ENCODE assay signal across 8 cellular contexts in the genomic region with DNA sequence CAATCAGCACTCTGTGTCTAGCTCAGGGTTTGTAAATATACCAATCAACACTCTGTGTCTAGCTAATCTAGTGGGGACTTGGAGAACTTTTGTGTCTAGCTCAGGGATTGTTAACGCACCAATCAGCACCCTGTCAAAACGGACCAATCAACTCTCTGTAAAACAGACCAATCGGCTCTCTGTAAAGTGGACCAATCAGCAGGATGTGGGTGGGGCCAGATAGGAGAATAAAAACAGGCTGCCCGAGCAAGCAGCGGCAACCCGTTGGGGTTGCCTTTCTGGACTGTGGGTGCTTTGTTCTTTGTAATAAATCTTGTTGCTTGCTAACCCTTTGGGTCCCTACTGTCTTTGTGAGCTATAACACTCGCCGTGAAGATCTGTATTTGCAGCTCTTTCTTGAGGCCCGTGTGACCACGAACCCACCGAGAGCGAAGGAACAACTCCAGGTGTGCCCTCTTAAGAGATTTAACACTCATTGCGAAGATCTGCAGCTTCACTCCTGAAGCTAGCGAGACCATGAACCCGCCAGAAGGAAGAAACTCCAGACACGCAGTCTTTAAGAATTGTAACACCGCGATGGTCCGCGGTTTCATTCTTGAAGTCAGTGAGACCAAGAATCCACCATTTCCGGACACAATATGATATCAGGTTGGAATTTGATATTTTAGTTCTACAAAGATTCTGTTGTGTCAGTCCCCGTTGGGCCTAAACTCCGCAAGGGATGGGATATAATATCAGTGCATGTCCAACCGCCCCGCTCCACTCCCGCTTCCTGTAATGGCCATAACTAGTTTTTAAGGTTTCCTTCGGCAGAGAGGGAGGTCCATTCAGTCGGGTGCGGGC. TPM values are rescaled to one million over a fixed set of nuclear protein-coding genes. Genes with fewer than 3 reads are reported as not detected.
A peak's percentile ranks its signal among the peaks of the same experiment; 100 is the strongest.
DNase-seq lines count a peak whose midpoint lies in the region; ATAC-seq and TF ChIP-seq lines count a peak whose summit lies in the region.

No MANE protein-coding gene starts in this region.

- H3K4me3 Mint-ChIP-seq in Caco-2 (ENCODE audit: unreplicated experiment) (peak overlapping the region; percentile 75), progenitor cell of endocrine pancreas (ENCODE audit: low read depth) (peak overlapping the region; percentile 91)

- POLR2A ChIA-PET in Caco-2 (lab: Charles Lee), result interaction anchor here (1.2 kb wide), 1 partner anchor 267 kb away, joined by 6 read pairs; the partner anchor contains the start of gene POLR1E
- POLR2A ChIA-PET in RWPE1 (lab: Yijun Ruan, JAX; ENCODE audit: low non-redundant PET), result no interaction called here

- intact Hi-C loops in Caco-2 (cut with micrococcal nuclease; ENCODE audit: unreplicated experiment) (loop anchor here (2.0 kb wide), 1 partner anchor 32 kb away; the partner anchor contains the start of gene EXOSC3), esophagus muscularis mucosa (cut with DNase I) (no loop called here)

- H3K36me3 ChIP-seq in Caco-2 (ENCODE audit: control insufficient read depth, insufficient read depth, low read length) (no peaks in the 10 kb centered on the region), esophagus muscularis mucosa (no peaks in the 10 kb centered on the region)

- H3K27me3 ChIP-seq in Caco-2 (replicated peaks; ENCODE audit: control insufficient read depth, insufficient read depth, low read length), result no peaks in the 10 kb centered on the region
- H3K27me3 ChIP-seq in esophagus muscularis mucosa, result no peaks in the 10 kb centered on the region

- CTCF ChIA-PET in Caco-2 (lab: Charles Lee), result interaction anchor here (0.7 kb wide), 1 partner anchor 636 kb away, joined by 3 read pairs; no protein-coding TSS in a partner anchor
- CTCF ChIA-PET in RWPE1 (lab: Yijun Ruan, JAX), result no interaction called here

- H3K27ac ChIP-seq in RWPE1 (peak overlapping the region; percentile 75), esophagus muscularis mucosa (replicated peaks in 1 of 4) (peak overlapping the region; percentile 80 to 88 (median 84))

- BruUV-seq in Caco-2 (replicated peaks; lab: Mats Ljungman, UMichigan), result no TSS peak

- H3K36me3 Mint-ChIP-seq in Caco-2 (ENCODE audit: insufficient read depth, unreplicated experiment), result peaks cover 4% of the 10 kb centered on the region
- H3K36me3 Mint-ChIP-seq in progenitor cell of endocrine pancreas (ENCODE audit: insufficient read depth), result no peaks in the 10 kb centered on the region

- H3K4me3 ChIP-seq in Caco-2 (ENCODE audit: low read depth, low read length) (peak overlapping the region; percentile 95), esophagus muscularis mucosa (peak overlapping the region; percentile 82 to 98 (median 84))

- ATAC-seq in omental fat pad (ENCODE audit: low FRiP score), result no peak
- no peak for ATAC-seq in HG03520 (IDR thresholded peaks at IDR 0.05; ENCODE audit: unreplicated experiment)
- ATAC-seq in GM18907 (IDR thresholded peaks at IDR 0.05; ENCODE audit: unreplicated experiment), result no peak
- no peak for ATAC-seq in GM18519 (IDR thresholded peaks at IDR 0.05; ENCODE audit: low FRiP score, unreplicated experiment)

- no peak for TF ChIP-seq EP300 in esophagus muscularis mucosa (IDR thresholded peaks at IDR 0.05)

- TF ChIP-seq POLR2A in esophagus muscularis mucosa (IDR thresholded peaks at IDR 0.05; ENCODE audit: low read depth), result no peak

- H3K27ac Mint-ChIP-seq in Caco-2 (ENCODE audit: unreplicated experiment) (peak overlapping the region; percentile 39), progenitor cell of endocrine pancreas (no peak overlapping the region)

- H3K4me1 Mint-ChIP-seq in Caco-2 (ENCODE audit: low read depth, unreplicated experiment) (peaks cover 5% of the 10 kb centered on the region), progenitor cell of endocrine pancreas (ENCODE audit: low read depth) (peaks cover 9% of the 10 kb centered on the region)

- H3K9me3 Mint-ChIP-seq in Caco-2 (ENCODE audit: unreplicated experiment) (no peaks in the 10 kb centered on the region), progenitor cell of endocrine pancreas (ENCODE audit: low read depth) (peaks cover 6% of the 10 kb centered on the region)

- H3K9me3 ChIP-seq in Caco-2, result no peaks in the 10 kb centered on the region
- no peaks in the 10 kb centered on the region for H3K9me3 ChIP-seq in esophagus muscularis mucosa

- H3K27me3 Mint-ChIP-seq in Caco-2 (ENCODE audit: insufficient read depth, unreplicated experiment) (no peaks in the 10 kb centered on the region), progenitor cell of endocrine pancreas (peaks cover 10% of the 10 kb centered on the region)

- H3K4me1 ChIP-seq in Caco-2 (no peaks in the 10 kb centered on the region), esophagus muscularis mucosa (peaks cover 14 to 27% (median 19%) of the 10 kb centered on the region in 4 donors)

- WGBS in esophagus muscularis mucosa, result 92% methylated on average over 29 of the region's 29 CpGs

- TF ChIP-seq CTCF in Caco-2 (IDR thresholded peaks at IDR 0.05; ENCODE audit: insufficient read depth in 1 of 2, low read depth in 1 of 2, low read length in 1 of 2, severe bottlenecking in 1 of 2, unreplicated experiment in 1 of 2), result no peak
- no peak for TF ChIP-seq CTCF in RWPE1 (conservative IDR thresholded peaks at IDR 0.05; ENCODE audit: low read depth)
- no peak for TF ChIP-seq CTCF in esophagus muscularis mucosa (IDR thresholded peaks at IDR 0.05)
- no peak for TF ChIP-seq CTCF in progenitor cell of endocrine pancreas (IDR thresholded peaks at IDR 0.05; ENCODE audit: unreplicated experiment)
- TF ChIP-seq CTCF in omental fat pad (IDR thresholded peaks at IDR 0.05), result no peak

- DNase-seq in Caco-2 (no peak), RWPE1 (ENCODE audit: low spot score) (no peak), esophagus muscularis mucosa (ENCODE audit: extremely low spot score) (no peak), progenitor cell of endocrine pancreas (ENCODE audit: low spot score, unreplicated experiment) (no peak), omental fat pad (ENCODE audit: low spot score) (no peak)

RNA-seq across cellular contexts. Expression of gene TRMT10B, which starts 0.7 kb away (rescaled TPM):
- total RNA-seq in Caco-2 (2022), result 7.8 and 10.0 TPM in 2 replicates
- total RNA-seq in esophagus muscularis mucosa, result 10 to 100 TPM in 1 of 4 donors, 1 to 10 TPM in 3; 5.5 to 11.2 (median 6.8) TPM
- total RNA-seq in progenitor cell of endocrine pancreas, result 12.1 and 13.6 TPM in 2 replicates
- total RNA-seq in omental fat pad, result 1 to 10 TPM; 3.7 to 9.1 (median 3.9) TPM

RNA-seq across cellular contexts. Expression of gene EXOSC3, which starts 32.0 kb away (rescaled TPM):
- total RNA-seq in Caco-2 (2022) (60.3 and 70.6 TPM in 2 replicates), esophagus muscularis mucosa (10 to 100 TPM; 32.0 to 52.0 (median 43.0) TPM), progenitor cell of endocrine pancreas (55.7 and 61.8 TPM in 2 replicates), omental fat pad (10 to 100 TPM; 24.8 to 47.3 (median 39.5) TPM)

RNA-seq across cellular contexts. Expression of gene DCAF10, which starts 47.7 kb away (rescaled TPM):
- total RNA-seq in Caco-2 (2022) (11.4 and 13.5 TPM in 2 replicates), esophagus muscularis mucosa (10 to 100 TPM; 19.4 to 40.6 (median 36.6) TPM), progenitor cell of endocrine pancreas (27.3 and 29.4 TPM in 2 replicates), omental fat pad (10 to 100 TPM; 23.2 to 40.5 (median 31.9) TPM)
